ENCODE assay signal across 20 cellular contexts in genomic region chr3:5427938-5428337, GRCh38.
"Had no signal": no experiment of that assay in that cellular context is flagged by ENCODE, and none has a peak within 500 bp of the region (broad histone marks: within the 10 kb centered on the region; RNA-seq: fewer than 3 reads in every experiment).

No MANE protein-coding gene starts in this region.

- H3K27me3 ChIP-seq: SJSA1 had no signal

- DNase-seq: IMR-90, MV-4-11, NCI-H1048, NCI-H1105, NCI-H1436 treated with DMSO at 0.1 percent for 48 hours, NCI-H1694, NCI-H187 treated with DMSO at 0.1 percent for 48 hours, NCI-H2029 treated with DMSO at 0.1 percent for 48 hours, NCI-H2227 treated with DMSO at 0.1 percent for 48 hours, NCI-H524, NCI-H526 treated with DMSO at 0.1 percent for 48 hours, NCI-H748 treated with DMSO at 0.1 percent for 48 hours, Right ventricle myocardium superior, RPMI8226, SIG-M5 had no signal

- H3K9me3 ChIP-seq: SJSA1 had no signal

- H3K4me1 ChIP-seq: SJSA1 had no signal

- H3K4me2 ChIP-seq: KMS-11 had no signal

- H3K4me3 ChIP-seq: SJSA1, SK-N-MC had no signal

- H3K9ac ChIP-seq: KMS-11 had no signal

- ATAC-seq: HepG2 had no signal

- H3K27ac ChIP-seq: KMS-11, SJSA1, SK-N-MC had no signal

- FAIRE-seq: HepG2, RCC 7860 had no signal

- H3K36me3 ChIP-seq: SJSA1 had no signal
